Comparison of ENCODE assay signal across 7 cellular contexts in the genomic region with DNA sequence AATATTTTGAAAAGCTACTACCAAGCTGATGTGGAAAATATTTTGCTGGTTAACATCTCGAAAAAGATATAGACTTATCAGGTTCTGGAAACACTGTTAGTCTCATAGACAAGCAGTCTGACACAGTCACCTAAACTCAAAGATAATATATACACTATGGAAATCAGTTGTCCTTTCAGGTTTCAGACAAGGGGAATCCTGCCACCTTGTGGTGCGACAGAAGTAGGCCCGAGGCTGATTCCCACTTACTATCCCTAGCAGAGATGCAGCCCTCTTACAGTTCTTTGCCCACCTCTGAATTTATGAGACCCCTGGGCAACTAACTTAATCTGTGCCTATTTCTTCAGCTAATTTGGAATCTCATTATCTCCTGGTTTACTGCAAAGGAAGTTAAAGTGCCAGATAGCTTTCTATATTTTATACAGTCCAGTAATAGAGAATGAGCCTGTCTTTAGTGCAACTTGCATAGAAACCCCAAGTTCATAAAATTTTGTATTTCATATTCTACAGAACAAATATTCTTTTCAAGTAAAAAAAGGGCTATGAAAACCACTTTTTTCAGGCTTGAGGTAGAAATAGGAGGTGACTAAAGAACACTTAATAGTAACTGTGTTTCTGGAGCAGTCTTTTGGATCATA. TPM values are rescaled to one million over a fixed set of nuclear protein-coding genes. Genes with fewer than 3 reads are reported as not detected.
DNase-seq lines count a peak whose midpoint lies in the region; ATAC-seq, FAIRE-seq and TF ChIP-seq lines count a peak whose summit lies in the region.

No MANE protein-coding gene starts in this region.

- no peak overlapping the region for H3K27ac ChIP-seq in astrocyte (ENCODE audit: low read depth, low read length)
- peak overlapping the region; percentile 6 for H3K27ac ChIP-seq in smooth muscle cell (ENCODE audit: low read depth)

- H3K36me3 Mint-ChIP-seq in T-helper 17 cell (ENCODE audit: low read depth) (no peaks in the 10 kb centered on the region), astrocyte (ENCODE audit: low read depth, unreplicated experiment) (no peaks in the 10 kb centered on the region)

- H3K9me3 Mint-ChIP-seq in astrocyte (ENCODE audit: unreplicated experiment), result no peaks in the 10 kb centered on the region

- no peak overlapping the region for H3K4me3 Mint-ChIP-seq in T-helper 17 cell
- H3K4me3 Mint-ChIP-seq in astrocyte (ENCODE audit: unreplicated experiment), result no peak overlapping the region

- peak; percentile 88 for TF ChIP-seq CTCF in astrocyte (IDR thresholded peaks at IDR 0.05; ENCODE audit: insufficient read depth, low read depth, low read length)
- TF ChIP-seq CTCF in smooth muscle cell (IDR thresholded peaks at IDR 0.05; ENCODE audit: borderline replicate concordance, insufficient read depth, poor library complexity, severe bottlenecking), result peak; percentile 90

- DNase-seq in NCI-H1694 treated with DMSO at 0.1 percent for 48 hours (lab: John Stamatoyannopoulos, UW) (peak; percentile 76), T-helper 17 cell (peak; percentile 16 to 44 (median 29)), astrocyte (ENCODE audit: low read depth) (peak; percentile 52), hippocampal formation (lab: John Stamatoyannopoulos, UW) (peak; percentile 52 to 75), smooth muscle cell (lab: John Stamatoyannopoulos, UW; ENCODE audit: unreplicated experiment) (peak; percentile 2)

- H3K4me1 ChIP-seq in astrocyte (ENCODE audit: insufficient read depth, low read length) (no peaks in the 10 kb centered on the region), smooth muscle cell (ENCODE audit: low read depth) (no peaks in the 10 kb centered on the region)

- H3K36me3 ChIP-seq in astrocyte (ENCODE audit: insufficient read depth, low read length) (no peaks in the 10 kb centered on the region), smooth muscle cell (ENCODE audit: low read depth) (no peaks in the 10 kb centered on the region)

- no peaks in the 10 kb centered on the region for H4K20me1 ChIP-seq in astrocyte (ENCODE audit: insufficient read depth, low read length)
- no peaks in the 10 kb centered on the region for H4K20me1 ChIP-seq in smooth muscle cell (ENCODE audit: low read depth)

- FAIRE-seq in astrocyte (lab: Jason Lieb, UNC), result no peak

- H3K27me3 ChIP-seq in astrocyte (ENCODE audit: insufficient read depth, low read length) (no peaks in the 10 kb centered on the region), smooth muscle cell (ENCODE audit: low read depth) (no peaks in the 10 kb centered on the region)

- H3K9me3 ChIP-seq in T-helper 17 cell (ENCODE audit: control insufficient read depth, low read length, poor library complexity, severe bottlenecking) (no peaks in the 10 kb centered on the region), astrocyte (ENCODE audit: insufficient read depth, low read depth, low read length) (no peaks in the 10 kb centered on the region), smooth muscle cell (replicated peaks; ENCODE audit: low read depth) (no peaks in the 10 kb centered on the region)

- ATAC-seq in GM18502 (IDR thresholded peaks at IDR 0.05; ENCODE audit: poor library complexity, unreplicated experiment), result peak; percentile 89
- ATAC-seq in HG02885 (IDR thresholded peaks at IDR 0.05; ENCODE audit: poor library complexity, unreplicated experiment), result peak; percentile 94
- ATAC-seq in T-helper 17 cell, result peak; percentile 77

- H3F3A ChIP-seq in smooth muscle cell (ENCODE audit: low read depth), result no peaks in the 10 kb centered on the region

- H3K4me2 ChIP-seq in astrocyte (ENCODE audit: low read length) (no peak overlapping the region), smooth muscle cell (peak overlapping the region; percentile 58)

- H3K4me3 ChIP-seq in astrocyte (ENCODE audit: insufficient read depth, low read depth, low read length) (no peak overlapping the region), smooth muscle cell (no peak overlapping the region)

- H3K27ac Mint-ChIP-seq in T-helper 17 cell (no peak overlapping the region), astrocyte (ENCODE audit: unreplicated experiment) (no peak overlapping the region)

- H2AFZ ChIP-seq in astrocyte (ENCODE audit: low read depth, low read length), result no peak overlapping the region
- no peak overlapping the region for H2AFZ ChIP-seq in smooth muscle cell (ENCODE audit: low read depth)

- WGBS in smooth muscle cell (ENCODE audit: low lambda C conversion rate), result 0% methylated on average over 3 of the region's 3 CpGs

- H3K9ac ChIP-seq in astrocyte (ENCODE audit: low read length) (no peak overlapping the region), smooth muscle cell (ENCODE audit: low read depth) (no peak overlapping the region)

- no peaks in the 10 kb centered on the region for H3K79me2 ChIP-seq in astrocyte (ENCODE audit: insufficient read depth, low read length)
- H3K79me2 ChIP-seq in smooth muscle cell (ENCODE audit: low read depth), result no peaks in the 10 kb centered on the region

- H3K4me1 Mint-ChIP-seq in T-helper 17 cell (no peaks in the 10 kb centered on the region), astrocyte (ENCODE audit: low read depth, unreplicated experiment) (no peaks in the 10 kb centered on the region)

- H3K27me3 Mint-ChIP-seq in T-helper 17 cell, result no peaks in the 10 kb centered on the region
- H3K27me3 Mint-ChIP-seq in astrocyte (ENCODE audit: low read depth, unreplicated experiment), result no peaks in the 10 kb centered on the region

RNA-seq across cellular contexts. Expression of a gene that starts 16.9 kb away (rescaled TPM):
- 10 to 100 TPM; 25.4 to 32.4 TPM for total RNA-seq in T-helper 17 cell
- total RNA-seq in astrocyte, result 19.7 and 20.2 TPM in 2 replicates
- total RNA-seq in smooth muscle cell, result 14.5 and 33.2 TPM in 2 replicates
- 24.1 and 26.4 TPM in 2 replicates for polyA plus RNA-seq in smooth muscle cell

RNA-seq across cellular contexts. Expression of a gene that starts 17.1 kb away (rescaled TPM):
- total RNA-seq in T-helper 17 cell, result 10 to 100 TPM; 20.6 to 24.4 TPM
- 27.3 and 28.6 TPM in 2 replicates for total RNA-seq in astrocyte
- total RNA-seq in smooth muscle cell, result 38.1 and 39.6 TPM in 2 replicates
- polyA plus RNA-seq in smooth muscle cell, result 25.8 and 34.8 TPM in 2 replicates

RNA-seq across cellular contexts. Expression of a gene that starts 31.0 kb away (rescaled TPM):
- total RNA-seq in T-helper 17 cell, result 10 to 100 TPM; 54.0 to 54.3 TPM
- total RNA-seq in astrocyte, result 58.9 and 66.4 TPM in 2 replicates
- 24.1 and 27.9 TPM in 2 replicates for total RNA-seq in smooth muscle cell
- polyA plus RNA-seq in smooth muscle cell, result 21.8 and 29.1 TPM in 2 replicates

RNA-seq across cellular contexts. Expression of a gene that starts 59.4 kb away (rescaled TPM):
- total RNA-seq in T-helper 17 cell (under 1 TPM; 0.42 to 0.96 TPM), astrocyte (0.16 and 1.2 TPM in 2 replicates), smooth muscle cell (0.04 and 1.3 TPM in 2 replicates)
- 0.08 and 1.1 TPM in 2 replicates for polyA plus RNA-seq in smooth muscle cell

Comparison
In these comparisons a context has a peak if more than half of its experiments do, and no peak if none do; other contexts are left out.
1. DNase-seq: peak in every context shown above with its lines; median percentile 76 in NCI-H1694 treated with DMSO at 0.1 percent for 48 hours; 64 in hippocampal formation; 52 in astrocyte; 29 in T-helper 17 cell; 2 in smooth muscle cell.